2 cellular contexts compared by ENCODE assay signal in the genomic region with DNA sequence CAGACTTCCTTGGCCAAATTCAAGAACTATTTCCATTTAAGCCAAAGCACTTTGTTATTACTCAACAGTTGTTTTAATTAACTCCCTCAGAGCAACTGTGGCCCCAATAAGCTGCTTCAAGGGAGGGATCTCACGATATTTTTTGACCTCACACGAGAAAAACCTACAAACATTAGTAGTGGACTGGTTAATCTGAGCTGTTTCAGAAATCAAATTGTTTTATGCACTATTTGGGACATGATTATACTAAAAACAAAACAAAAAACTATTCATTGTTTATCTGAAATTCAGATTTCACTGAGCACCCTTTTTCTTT.
TF ChIP-seq lines count a peak whose summit lies in the region.

No MANE protein-coding gene starts in this region.

TF ChIP-seq in IMR-90, 13 proteins besides CTCF, POLR2A, EP300 and RAD21 (continued from another document):
- TF ChIP-seq BHLHE40 (IDR thresholded peaks at IDR 0.05; ENCODE audit: low read depth, low read length) (no peak), MAFK (IDR thresholded peaks at IDR 0.05; ENCODE audit: low read depth, low read length) (no peak), SMC3 (IDR thresholded peaks at IDR 0.05; ENCODE audit: low read depth, low read length) (no peak), MAZ (IDR thresholded peaks at IDR 0.05; ENCODE audit: borderline replicate concordance, low read depth, low read length) (no peak), CHD1 (IDR thresholded peaks at IDR 0.05; ENCODE audit: low read depth, low read length) (no peak)
- TF ChIP-seq, protein P1, sequence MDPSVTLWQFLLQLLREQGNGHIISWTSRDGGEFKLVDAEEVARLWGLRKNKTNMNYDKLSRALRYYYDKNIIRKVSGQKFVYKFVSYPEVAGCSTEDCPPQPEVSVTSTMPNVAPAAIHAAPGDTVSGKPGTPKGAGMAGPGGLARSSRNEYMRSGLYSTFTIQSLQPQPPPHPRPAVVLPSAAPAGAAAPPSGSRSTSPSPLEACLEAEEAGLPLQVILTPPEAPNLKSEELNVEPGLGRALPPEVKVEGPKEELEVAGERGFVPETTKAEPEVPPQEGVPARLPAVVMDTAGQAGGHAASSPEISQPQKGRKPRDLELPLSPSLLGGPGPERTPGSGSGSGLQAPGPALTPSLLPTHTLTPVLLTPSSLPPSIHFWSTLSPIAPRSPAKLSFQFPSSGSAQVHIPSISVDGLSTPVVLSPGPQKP (IDR thresholded peaks at IDR 0.05; ENCODE audit: borderline replicate concordance, low read depth, low read length): no peak
- TF ChIP-seq, protein P2, sequence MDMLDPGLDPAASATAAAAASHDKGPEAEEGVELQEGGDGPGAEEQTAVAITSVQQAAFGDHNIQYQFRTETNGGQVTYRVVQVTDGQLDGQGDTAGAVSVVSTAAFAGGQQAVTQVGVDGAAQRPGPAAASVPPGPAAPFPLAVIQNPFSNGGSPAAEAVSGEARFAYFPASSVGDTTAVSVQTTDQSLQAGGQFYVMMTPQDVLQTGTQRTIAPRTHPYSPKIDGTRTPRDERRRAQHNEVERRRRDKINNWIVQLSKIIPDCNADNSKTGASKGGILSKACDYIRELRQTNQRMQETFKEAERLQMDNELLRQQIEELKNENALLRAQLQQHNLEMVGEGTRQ (IDR thresholded peaks at IDR 0.05; ENCODE audit: low read depth, low read length): no peak

TF ChIP-seq in endothelial cell of umbilical vein, 7 proteins besides CTCF, POLR2A, EP300 and RAD21 (continued from another document):
- no peak for TF ChIP-seq EZH2 (IDR thresholded peaks at IDR 0.05; ENCODE audit: borderline replicate concordance, low read depth, low read length, severe bottlenecking)
- TF ChIP-seq, protein P3, sequence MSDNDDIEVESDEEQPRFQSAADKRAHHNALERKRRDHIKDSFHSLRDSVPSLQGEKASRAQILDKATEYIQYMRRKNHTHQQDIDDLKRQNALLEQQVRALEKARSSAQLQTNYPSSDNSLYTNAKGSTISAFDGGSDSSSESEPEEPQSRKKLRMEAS (IDR thresholded peaks at IDR 0.05; ENCODE audit: insufficient read depth, insufficient read length): no peak
